ENCODE assay signal across 1 cellular context in the genomic region with DNA sequence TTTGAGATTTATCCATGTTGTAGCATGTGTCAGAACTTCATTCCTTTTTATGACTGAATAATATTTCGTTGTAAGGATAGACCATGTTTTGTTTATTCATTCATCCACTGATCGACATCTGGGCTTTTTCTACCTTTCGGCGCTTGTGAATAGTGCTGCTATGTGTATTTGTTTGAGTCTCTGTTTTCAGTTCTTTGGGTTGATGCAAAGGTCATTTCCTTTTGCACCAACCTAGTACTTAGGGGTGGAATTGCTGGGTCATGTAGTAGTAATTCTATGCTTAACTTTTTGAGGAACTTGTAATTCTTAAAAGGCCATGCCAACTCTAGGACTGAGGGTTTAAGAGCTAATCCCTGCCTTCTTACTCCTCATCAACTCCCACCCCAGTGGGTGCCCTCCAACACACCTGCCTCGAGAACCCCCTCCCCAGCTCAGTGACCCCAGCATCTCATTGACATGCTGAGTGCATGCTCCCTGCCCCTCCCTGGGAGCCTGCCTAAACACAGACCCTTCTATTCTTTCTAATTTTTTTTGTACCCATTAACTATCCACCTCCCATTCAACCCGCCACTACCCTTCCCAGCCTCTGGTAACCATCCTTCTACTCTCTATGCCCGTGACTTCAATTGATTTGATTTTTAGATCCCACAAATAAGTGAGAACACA.
A peak's percentile ranks its signal among the peaks of the same experiment; 100 is the strongest.
TF ChIP-seq lines count a peak whose summit lies in the region.

No MANE protein-coding gene starts in this region.

TF ChIP-seq in HepG2, 621 proteins besides CTCF, POLR2A, EP300 and RAD21 (continued from another document and continues in another):
- TF ChIP-seq, protein P1, sequence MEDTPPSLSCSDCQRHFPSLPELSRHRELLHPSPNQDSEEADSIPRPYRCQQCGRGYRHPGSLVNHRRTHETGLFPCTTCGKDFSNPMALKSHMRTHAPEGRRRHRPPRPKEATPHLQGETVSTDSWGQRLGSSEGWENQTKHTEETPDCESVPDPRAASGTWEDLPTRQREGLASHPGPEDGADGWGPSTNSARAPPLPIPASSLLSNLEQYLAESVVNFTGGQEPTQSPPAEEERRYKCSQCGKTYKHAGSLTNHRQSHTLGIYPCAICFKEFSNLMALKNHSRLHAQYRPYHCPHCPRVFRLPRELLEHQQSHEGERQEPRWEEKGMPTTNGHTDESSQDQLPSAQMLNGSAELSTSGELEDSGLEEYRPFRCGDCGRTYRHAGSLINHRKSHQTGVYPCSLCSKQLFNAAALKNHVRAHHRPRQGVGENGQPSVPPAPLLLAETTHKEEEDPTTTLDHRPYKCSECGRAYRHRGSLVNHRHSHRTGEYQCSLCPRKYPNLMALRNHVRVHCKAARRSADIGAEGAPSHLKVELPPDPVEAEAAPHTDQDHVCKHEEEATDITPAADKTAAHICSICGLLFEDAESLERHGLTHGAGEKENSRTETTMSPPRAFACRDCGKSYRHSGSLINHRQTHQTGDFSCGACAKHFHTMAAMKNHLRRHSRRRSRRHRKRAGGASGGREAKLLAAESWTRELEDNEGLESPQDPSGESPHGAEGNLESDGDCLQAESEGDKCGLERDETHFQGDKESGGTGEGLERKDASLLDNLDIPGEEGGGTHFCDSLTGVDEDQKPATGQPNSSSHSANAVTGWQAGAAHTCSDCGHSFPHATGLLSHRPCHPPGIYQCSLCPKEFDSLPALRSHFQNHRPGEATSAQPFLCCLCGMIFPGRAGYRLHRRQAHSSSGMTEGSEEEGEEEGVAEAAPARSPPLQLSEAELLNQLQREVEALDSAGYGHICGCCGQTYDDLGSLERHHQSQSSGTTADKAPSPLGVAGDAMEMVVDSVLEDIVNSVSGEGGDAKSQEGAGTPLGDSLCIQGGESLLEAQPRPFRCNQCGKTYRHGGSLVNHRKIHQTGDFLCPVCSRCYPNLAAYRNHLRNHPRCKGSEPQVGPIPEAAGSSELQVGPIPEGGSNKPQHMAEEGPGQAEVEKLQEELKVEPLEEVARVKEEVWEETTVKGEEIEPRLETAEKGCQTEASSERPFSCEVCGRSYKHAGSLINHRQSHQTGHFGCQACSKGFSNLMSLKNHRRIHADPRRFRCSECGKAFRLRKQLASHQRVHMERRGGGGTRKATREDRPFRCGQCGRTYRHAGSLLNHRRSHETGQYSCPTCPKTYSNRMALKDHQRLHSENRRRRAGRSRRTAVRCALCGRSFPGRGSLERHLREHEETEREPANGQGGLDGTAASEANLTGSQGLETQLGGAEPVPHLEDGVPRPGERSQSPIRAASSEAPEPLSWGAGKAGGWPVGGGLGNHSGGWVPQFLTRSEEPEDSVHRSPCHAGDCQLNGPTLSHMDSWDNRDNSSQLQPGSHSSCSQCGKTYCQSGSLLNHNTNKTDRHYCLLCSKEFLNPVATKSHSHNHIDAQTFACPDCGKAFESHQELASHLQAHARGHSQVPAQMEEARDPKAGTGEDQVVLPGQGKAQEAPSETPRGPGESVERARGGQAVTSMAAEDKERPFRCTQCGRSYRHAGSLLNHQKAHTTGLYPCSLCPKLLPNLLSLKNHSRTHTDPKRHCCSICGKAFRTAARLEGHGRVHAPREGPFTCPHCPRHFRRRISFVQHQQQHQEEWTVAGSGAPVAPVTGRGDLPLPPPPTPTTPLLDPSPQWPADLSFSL (CRISPR knock-in tag; IDR thresholded peaks at IDR 0.05): no peak
- TF ChIP-seq ZNF746 (CRISPR knock-in tag; IDR thresholded peaks at IDR 0.05): no peak
- no peak for TF ChIP-seq FOXM1 (CRISPR knock-in tag; IDR thresholded peaks at IDR 0.05)
- 0 out of 2 replicates have a peak, but pooled peaks have one; percentile 27 for TF ChIP-seq MIER2 (CRISPR knock-in tag; IDR thresholded peaks at IDR 0.05)
- TF ChIP-seq JUND (CRISPR knock-in tag; IDR thresholded peaks at IDR 0.05): no peak
- no peak for TF ChIP-seq ZBTB21 (CRISPR knock-in tag; IDR thresholded peaks at IDR 0.05)
- TF ChIP-seq, protein P2, sequence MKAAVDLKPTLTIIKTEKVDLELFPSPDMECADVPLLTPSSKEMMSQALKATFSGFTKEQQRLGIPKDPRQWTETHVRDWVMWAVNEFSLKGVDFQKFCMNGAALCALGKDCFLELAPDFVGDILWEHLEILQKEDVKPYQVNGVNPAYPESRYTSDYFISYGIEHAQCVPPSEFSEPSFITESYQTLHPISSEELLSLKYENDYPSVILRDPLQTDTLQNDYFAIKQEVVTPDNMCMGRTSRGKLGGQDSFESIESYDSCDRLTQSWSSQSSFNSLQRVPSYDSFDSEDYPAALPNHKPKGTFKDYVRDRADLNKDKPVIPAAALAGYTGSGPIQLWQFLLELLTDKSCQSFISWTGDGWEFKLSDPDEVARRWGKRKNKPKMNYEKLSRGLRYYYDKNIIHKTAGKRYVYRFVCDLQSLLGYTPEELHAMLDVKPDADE (CRISPR knock-in tag; IDR thresholded peaks at IDR 0.05): no peak
- TF ChIP-seq SALL1 (CRISPR knock-in tag; IDR thresholded peaks at IDR 0.05): no peak; the same call in 1 of the 2 replicates
- TF ChIP-seq FOXA3 (CRISPR knock-in tag; IDR thresholded peaks at IDR 0.05): peak; percentile 62
- TF ChIP-seq SP4 (CRISPR knock-in tag; IDR thresholded peaks at IDR 0.05): no peak
- peak; percentile 57; the same call in 1 of the 2 replicates for TF ChIP-seq SOX5 (CRISPR knock-in tag; IDR thresholded peaks at IDR 0.05; ENCODE audit: borderline replicate concordance)
- TF ChIP-seq KAT7 (CRISPR knock-in tag; IDR thresholded peaks at IDR 0.05; ENCODE audit: borderline replicate concordance): no peak
- TF ChIP-seq, protein P3, sequence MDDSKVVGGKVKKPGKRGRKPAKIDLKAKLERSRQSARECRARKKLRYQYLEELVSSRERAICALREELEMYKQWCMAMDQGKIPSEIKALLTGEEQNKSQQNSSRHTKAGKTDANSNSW (CRISPR knock-in tag; IDR thresholded peaks at IDR 0.05; ENCODE audit: borderline replicate concordance): no peak
- TF ChIP-seq, protein P4, sequence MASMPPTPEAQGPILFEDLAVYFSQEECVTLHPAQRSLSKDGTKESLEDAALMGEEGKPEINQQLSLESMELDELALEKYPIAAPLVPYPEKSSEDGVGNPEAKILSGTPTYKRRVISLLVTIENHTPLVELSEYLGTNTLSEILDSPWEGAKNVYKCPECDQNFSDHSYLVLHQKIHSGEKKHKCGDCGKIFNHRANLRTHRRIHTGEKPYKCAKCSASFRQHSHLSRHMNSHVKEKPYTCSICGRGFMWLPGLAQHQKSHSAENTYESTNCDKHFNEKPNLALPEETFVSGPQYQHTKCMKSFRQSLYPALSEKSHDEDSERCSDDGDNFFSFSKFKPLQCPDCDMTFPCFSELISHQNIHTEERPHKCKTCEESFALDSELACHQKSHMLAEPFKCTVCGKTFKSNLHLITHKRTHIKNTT (CRISPR knock-in tag; IDR thresholded peaks at IDR 0.05): no peak
- TF ChIP-seq THYN1 (CRISPR knock-in tag; IDR thresholded peaks at IDR 0.05; ENCODE audit: borderline replicate concordance, low read depth): no peak
- no peak for TF ChIP-seq ZNF674 (CRISPR knock-in tag; IDR thresholded peaks at IDR 0.05; ENCODE audit: low read depth)
- TF ChIP-seq TGIF2 (CRISPR knock-in tag; IDR thresholded peaks at IDR 0.05): no peak
- TF ChIP-seq, protein P5, sequence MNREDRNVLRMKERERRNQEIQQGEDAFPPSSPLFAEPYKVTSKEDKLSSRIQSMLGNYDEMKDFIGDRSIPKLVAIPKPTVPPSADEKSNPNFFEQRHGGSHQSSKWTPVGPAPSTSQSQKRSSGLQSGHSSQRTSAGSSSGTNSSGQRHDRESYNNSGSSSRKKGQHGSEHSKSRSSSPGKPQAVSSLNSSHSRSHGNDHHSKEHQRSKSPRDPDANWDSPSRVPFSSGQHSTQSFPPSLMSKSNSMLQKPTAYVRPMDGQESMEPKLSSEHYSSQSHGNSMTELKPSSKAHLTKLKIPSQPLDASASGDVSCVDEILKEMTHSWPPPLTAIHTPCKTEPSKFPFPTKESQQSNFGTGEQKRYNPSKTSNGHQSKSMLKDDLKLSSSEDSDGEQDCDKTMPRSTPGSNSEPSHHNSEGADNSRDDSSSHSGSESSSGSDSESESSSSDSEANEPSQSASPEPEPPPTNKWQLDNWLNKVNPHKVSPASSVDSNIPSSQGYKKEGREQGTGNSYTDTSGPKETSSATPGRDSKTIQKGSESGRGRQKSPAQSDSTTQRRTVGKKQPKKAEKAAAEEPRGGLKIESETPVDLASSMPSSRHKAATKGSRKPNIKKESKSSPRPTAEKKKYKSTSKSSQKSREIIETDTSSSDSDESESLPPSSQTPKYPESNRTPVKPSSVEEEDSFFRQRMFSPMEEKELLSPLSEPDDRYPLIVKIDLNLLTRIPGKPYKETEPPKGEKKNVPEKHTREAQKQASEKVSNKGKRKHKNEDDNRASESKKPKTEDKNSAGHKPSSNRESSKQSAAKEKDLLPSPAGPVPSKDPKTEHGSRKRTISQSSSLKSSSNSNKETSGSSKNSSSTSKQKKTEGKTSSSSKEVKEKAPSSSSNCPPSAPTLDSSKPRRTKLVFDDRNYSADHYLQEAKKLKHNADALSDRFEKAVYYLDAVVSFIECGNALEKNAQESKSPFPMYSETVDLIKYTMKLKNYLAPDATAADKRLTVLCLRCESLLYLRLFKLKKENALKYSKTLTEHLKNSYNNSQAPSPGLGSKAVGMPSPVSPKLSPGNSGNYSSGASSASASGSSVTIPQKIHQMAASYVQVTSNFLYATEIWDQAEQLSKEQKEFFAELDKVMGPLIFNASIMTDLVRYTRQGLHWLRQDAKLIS (CRISPR knock-in tag; IDR thresholded peaks at IDR 0.05): no peak
- TF ChIP-seq, protein P6, sequence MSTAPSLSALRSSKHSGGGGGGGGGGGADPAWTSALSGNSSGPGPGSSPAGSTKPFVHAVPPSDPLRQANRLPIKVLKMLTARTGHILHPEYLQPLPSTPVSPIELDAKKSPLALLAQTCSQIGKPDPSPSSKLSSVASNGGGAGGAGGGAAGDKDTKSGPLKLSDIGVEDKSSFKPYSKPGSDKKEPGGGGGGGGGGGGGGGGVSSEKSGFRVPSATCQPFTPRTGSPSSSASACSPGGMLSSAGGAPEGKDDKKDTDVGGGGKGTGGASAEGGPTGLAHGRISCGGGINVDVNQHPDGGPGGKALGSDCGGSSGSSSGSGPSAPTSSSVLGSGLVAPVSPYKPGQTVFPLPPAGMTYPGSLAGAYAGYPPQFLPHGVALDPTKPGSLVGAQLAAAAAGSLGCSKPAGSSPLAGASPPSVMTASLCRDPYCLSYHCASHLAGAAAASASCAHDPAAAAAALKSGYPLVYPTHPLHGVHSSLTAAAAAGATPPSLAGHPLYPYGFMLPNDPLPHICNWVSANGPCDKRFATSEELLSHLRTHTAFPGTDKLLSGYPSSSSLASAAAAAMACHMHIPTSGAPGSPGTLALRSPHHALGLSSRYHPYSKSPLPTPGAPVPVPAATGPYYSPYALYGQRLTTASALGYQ (CRISPR knock-in tag; IDR thresholded peaks at IDR 0.05): peak; percentile 40; the same call in 1 of the 2 replicates
- TF ChIP-seq ZNF781 (CRISPR knock-in tag; IDR thresholded peaks at IDR 0.05; ENCODE audit: borderline replicate concordance, not compliant biosample characterization): no peak
- 0 out of 2 replicates have a peak, but pooled peaks have one; percentile 47 for TF ChIP-seq PHF21A (CRISPR knock-in tag; IDR thresholded peaks at IDR 0.05)
- TF ChIP-seq, protein P7, sequence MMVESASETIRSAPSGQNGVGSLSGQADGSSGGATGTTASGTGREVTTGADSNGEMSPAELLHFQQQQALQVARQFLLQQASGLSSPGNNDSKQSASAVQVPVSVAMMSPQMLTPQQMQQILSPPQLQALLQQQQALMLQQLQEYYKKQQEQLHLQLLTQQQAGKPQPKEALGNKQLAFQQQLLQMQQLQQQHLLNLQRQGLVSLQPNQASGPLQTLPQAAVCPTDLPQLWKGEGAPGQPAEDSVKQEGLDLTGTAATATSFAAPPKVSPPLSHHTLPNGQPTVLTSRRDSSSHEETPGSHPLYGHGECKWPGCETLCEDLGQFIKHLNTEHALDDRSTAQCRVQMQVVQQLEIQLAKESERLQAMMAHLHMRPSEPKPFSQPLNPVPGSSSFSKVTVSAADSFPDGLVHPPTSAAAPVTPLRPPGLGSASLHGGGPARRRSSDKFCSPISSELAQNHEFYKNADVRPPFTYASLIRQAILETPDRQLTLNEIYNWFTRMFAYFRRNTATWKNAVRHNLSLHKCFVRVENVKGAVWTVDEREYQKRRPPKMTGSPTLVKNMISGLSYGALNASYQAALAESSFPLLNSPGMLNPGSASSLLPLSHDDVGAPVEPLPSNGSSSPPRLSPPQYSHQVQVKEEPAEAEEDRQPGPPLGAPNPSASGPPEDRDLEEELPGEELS (CRISPR knock-in tag; IDR thresholded peaks at IDR 0.05): peak; percentile 78
- no peak for TF ChIP-seq ZNF773 (CRISPR knock-in tag; IDR thresholded peaks at IDR 0.05; ENCODE audit: borderline replicate concordance)
- TF ChIP-seq ZNF749 (CRISPR knock-in tag; IDR thresholded peaks at IDR 0.05; ENCODE audit: borderline replicate concordance): no peak
- TF ChIP-seq, protein P8, sequence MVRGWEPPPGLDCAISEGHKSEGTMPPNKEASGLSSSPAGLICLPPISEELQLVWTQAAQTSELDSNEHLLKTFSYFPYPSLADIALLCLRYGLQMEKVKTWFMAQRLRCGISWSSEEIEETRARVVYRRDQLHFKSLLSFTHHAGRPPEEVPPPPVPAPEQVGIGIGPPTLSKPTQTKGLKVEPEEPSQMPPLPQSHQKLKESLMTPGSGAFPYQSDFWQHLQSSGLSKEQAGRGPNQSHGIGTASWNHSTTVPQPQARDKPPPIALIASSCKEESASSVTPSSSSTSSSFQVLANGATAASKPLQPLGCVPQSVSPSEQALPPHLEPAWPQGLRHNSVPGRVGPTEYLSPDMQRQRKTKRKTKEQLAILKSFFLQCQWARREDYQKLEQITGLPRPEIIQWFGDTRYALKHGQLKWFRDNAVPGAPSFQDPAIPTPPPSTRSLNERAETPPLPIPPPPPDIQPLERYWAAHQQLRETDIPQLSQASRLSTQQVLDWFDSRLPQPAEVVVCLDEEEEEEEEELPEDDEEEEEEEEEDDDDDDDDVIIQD (CRISPR knock-in tag; IDR thresholded peaks at IDR 0.05; ENCODE audit: low read depth): peak; percentile 79; the same call in 1 of the 2 replicates
- TF ChIP-seq, protein P9, sequence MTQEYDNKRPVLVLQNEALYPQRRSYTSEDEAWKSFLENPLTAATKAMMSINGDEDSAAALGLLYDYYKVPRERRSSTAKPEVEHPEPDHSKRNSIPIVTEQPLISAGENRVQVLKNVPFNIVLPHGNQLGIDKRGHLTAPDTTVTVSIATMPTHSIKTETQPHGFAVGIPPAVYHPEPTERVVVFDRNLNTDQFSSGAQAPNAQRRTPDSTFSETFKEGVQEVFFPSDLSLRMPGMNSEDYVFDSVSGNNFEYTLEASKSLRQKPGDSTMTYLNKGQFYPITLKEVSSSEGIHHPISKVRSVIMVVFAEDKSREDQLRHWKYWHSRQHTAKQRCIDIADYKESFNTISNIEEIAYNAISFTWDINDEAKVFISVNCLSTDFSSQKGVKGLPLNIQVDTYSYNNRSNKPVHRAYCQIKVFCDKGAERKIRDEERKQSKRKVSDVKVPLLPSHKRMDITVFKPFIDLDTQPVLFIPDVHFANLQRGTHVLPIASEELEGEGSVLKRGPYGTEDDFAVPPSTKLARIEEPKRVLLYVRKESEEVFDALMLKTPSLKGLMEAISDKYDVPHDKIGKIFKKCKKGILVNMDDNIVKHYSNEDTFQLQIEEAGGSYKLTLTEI (CRISPR knock-in tag; conservative IDR thresholded peaks at IDR 0.05): no peak
- TF ChIP-seq HOXA7 (CRISPR knock-in tag; IDR thresholded peaks at IDR 0.05): no peak
- TF ChIP-seq EEA1 (CRISPR knock-in tag; IDR thresholded peaks at IDR 0.05; ENCODE audit: borderline replicate concordance): no peak
- TF ChIP-seq RARG (CRISPR knock-in tag; IDR thresholded peaks at IDR 0.05; ENCODE audit: low read depth): no peak
- TF ChIP-seq KAT8 (CRISPR knock-in tag; IDR thresholded peaks at IDR 0.05): 0 out of 2 replicates have a peak, but pooled peaks have one; percentile 37
- no peak for TF ChIP-seq ZNF607 (CRISPR knock-in tag; IDR thresholded peaks at IDR 0.05; ENCODE audit: borderline replicate concordance)
